Comparison of ENCODE assay signal across 8 cellular contexts in genomic region chr13:83881917-83882625, GRCh38. TPM values are rescaled to one million over a fixed set of nuclear protein-coding genes. Genes with fewer than 3 reads are reported as not detected.
A peak's percentile ranks its signal among the peaks of the same experiment; 100 is the strongest.
DNase-seq lines count a peak whose midpoint lies in the region; ATAC-seq and TF ChIP-seq lines count a peak whose summit lies in the region.

Gene SLITRK1 (minus strand): TSS chr13:83882474. CDS start chr13:83881507, 967 bp downstream.

- H3K27me3 ChIP-seq in body of pancreas (no peaks in the 10 kb centered on the region), layer of hippocampus (ENCODE audit: control insufficient read depth, insufficient read depth, low read length) (no peaks in the 10 kb centered on the region)

- no peaks in the 10 kb centered on the region for H3K36me3 ChIP-seq in body of pancreas (replicated peaks in 1 of 2; ENCODE audit: insufficient read depth in 1 of 2, low read depth in 2 of 2)

- ATAC-seq in body of pancreas (peak; percentile 83), GM21576 (IDR thresholded peaks at IDR 0.05; ENCODE audit: unreplicated experiment) (no peak), HG03469 (IDR thresholded peaks at IDR 0.05; ENCODE audit: unreplicated experiment) (no peak)

- no peaks in the 10 kb centered on the region for H3K9me3 ChIP-seq in body of pancreas

- peak within 1 kb of the TSS in 3 of 4 donors; percentile 44 to 67 (median 56) for H3K27ac ChIP-seq in body of pancreas
- peak within 1 kb of the TSS; percentile 87 for H3K27ac ChIP-seq in layer of hippocampus (ENCODE audit: low read depth, low read length)

- 0 to 1% methylated on average over 32 of the region's 32 CpGs for WGBS in body of pancreas, 2 donors

- TF ChIP-seq POLR2A in body of pancreas (IDR thresholded peaks at IDR 0.05) = peak in 1 of 3 donors; percentile 41

- no peak for TF ChIP-seq CTCF in body of pancreas (IDR thresholded peaks at IDR 0.05)

- DNase-seq in activated CD8-positive, alpha-beta memory T cell treated with anti-CD3 and anti-CD28 coated beads for 24 hours = peak; percentile 62
- no peak for DNase-seq in activated CD8-positive, alpha-beta memory T cell treated with anti-CD3 and anti-CD28 coated beads, Interleukin-2, amount 50 U/mL, for 4 hours
- DNase-seq in NCI-H345 (lab: John Stamatoyannopoulos, UW) = peak; percentile 60
- peak; percentile 80 to 89 (median 86) for DNase-seq in body of pancreas
- DNase-seq in activated T-cell treated with anti-CD3 and anti-CD28 coated beads for 4 hours = no peak

- intact Hi-C loops in body of pancreas (cut with DNase I) = no loop called here

- H3K4me1 ChIP-seq in body of pancreas = peaks cover 8% of the 10 kb centered on the region

- H3K4me3 ChIP-seq in body of pancreas = peak within 1 kb of the TSS in 1 of 2 donors; percentile 35

RNA-seq across cellular contexts. Expression of gene SLITRK1, which starts in this region (rescaled TPM):
- 1 to 10 TPM in 1 of 2 donors, under 1 TPM in 1; 0.52 to 1.6 TPM for total RNA-seq in body of pancreas

Comparison
In these comparisons a context has a peak if more than half of its experiments do, and no peak if none do; other contexts are left out.
1. DNase-seq: peak in activated CD8-positive, alpha-beta memory T cell treated with anti-CD3 and anti-CD28 coated beads for 24 hours (single experiment), NCI-H345 (single experiment) and body of pancreas (4 of 4); none in activated CD8-positive, alpha-beta memory T cell treated with anti-CD3 and anti-CD28 coated beads, Interleukin-2, amount 50 U/mL, for 4 hours (single experiment) and activated T-cell treated with anti-CD3 and anti-CD28 coated beads for 4 hours (single experiment).